In the genomic region with DNA sequence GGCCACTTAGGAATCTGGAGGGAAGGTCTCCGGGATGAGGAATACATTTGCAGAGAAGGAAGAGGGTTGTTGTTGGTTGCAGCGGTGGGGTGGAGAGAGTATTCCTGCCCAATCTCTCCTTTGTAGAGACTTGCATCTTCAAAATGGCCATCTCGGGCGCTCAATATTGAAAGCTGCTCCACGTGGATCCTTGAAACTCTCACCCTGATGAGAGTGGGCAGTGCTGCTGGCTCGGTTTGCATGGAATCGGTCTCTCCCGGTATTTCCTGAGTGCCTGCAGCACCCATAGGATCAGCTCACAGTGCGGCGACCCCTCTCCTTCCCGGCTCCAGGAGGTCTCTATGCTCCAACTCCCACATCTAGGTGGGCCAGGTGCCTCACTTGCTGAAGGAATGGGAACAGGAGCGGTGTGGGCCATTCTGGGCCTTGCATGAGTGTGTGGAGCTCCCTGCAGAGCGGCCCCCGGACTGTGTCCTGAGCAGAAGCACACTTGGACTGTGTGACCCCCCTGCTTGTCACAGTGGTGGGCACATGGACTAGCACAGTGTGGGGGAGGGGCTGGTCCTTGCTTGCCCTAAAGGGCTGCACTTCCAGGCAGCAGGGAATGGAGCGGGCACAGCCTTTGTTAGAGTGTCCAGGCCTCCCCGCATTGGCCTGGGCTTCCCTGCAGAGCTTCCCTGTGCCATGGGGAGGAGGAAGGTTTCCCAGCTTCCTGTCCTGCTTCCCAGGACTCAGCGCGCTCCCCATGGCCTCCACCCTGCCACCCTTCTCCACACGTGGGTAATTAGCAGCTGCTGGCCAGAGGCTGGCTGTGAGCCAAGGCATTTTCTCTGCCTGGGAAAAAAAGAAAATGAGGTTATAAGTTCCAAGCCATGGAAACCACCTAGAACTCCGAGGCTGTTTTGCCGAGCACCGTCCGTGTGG, we compare ENCODE assay signal across 21 cellular contexts.
DNase-seq lines count a peak whose midpoint lies in the region; ATAC-seq and TF ChIP-seq lines count a peak whose summit lies in the region.
"Had no signal": no experiment of that assay in that cellular context is flagged by ENCODE, and none has a peak within 500 bp of the region (broad histone marks: within the 10 kb centered on the region; RNA-seq: fewer than 3 reads in every experiment).

No MANE protein-coding gene starts in this region.

- TF ChIP-seq CTCF in GM13977 (IDR thresholded peaks at IDR 0.05; ENCODE audit: extremely low read depth, insufficient read depth, missing control alignments): no peak

- in situ Hi-C loops in GM13977 (cut with MboI; ENCODE audit: low pct_unique_long_range_greater_than_20kb, low sequenced_read_pairs, unreplicated experiment): no loop called here

- DNase-seq in DMS153 (lab: John Stamatoyannopoulos, UW): peak; percentile 35
- DNase-seq in DMS153 treated with DMSO at 0.1 percent for 48 hours (lab: John Stamatoyannopoulos, UW; ENCODE audit: unreplicated experiment): no peak
- DNase-seq in NCI-H69 (lab: John Stamatoyannopoulos, UW): peak; percentile 1
- DNase-seq in islet precursor cell: peak; percentile 47
- peak; percentile 57 for DNase-seq in retina
- DNase-seq in GM13977 (ENCODE audit: low spot score): no peak
- DNase-seq: activated naive CD4-positive, alpha-beta T cell; CD4-positive, CD25-positive, alpha-beta regulatory T cell; glutamatergic neuron; H7; KBM-7; MG63; NCI-H2081; NCI-H446 treated with DMSO at 0.1 percent for 48 hours; PC-3; stimulated activated CD4-positive, alpha-beta T cell treated with anti-CD3 and anti-CD28 coated beads, Interleukin-4, amount 100 ng/mL, for 4 hours; stimulated activated naive CD4-positive, alpha-beta T cell; T1000; testis had no signal

- ATAC-seq in GM21786 (IDR thresholded peaks at IDR 0.05; ENCODE audit: unreplicated experiment): no peak
- no peak for ATAC-seq in HG03460 (IDR thresholded peaks at IDR 0.05; ENCODE audit: unreplicated experiment)
- ATAC-seq: PC-3 had no signal

Comparison
In these comparisons a context has a peak if more than half of its experiments do, and no peak if none do; other contexts are left out.
1. DNase-seq: peak in DMS153 (single experiment), NCI-H69 (single experiment), islet precursor cell (single experiment) and retina (single experiment); none in DMS153 treated with DMSO at 0.1 percent for 48 hours (single experiment) and GM13977 (single experiment).